Comparison of ENCODE assay signal across 9 cellular contexts in the genomic region with DNA sequence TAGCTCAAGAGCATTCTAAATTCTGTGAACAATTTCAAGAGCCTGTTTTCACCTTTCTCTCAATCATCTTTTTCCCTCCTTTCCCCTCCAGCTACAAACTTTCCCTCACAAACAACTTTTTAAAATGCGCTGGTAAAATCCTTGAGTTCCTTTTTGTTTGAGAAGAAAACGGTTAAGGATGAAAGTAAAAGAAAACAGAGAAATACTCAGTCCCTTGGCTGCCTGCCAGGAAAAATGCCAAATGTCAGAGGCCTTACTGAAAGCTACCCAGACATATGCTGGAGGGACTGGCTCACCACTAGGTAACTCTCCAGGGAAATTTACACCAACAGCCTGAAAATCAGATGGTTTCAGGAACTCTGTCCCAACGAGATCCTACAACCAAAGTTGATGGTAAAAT. TPM values are rescaled to one million over a fixed set of nuclear protein-coding genes. Genes with fewer than 3 reads are reported as not detected.
DNase-seq lines count a peak whose midpoint lies in the region; ATAC-seq and TF ChIP-seq lines count a peak whose summit lies in the region.
"Had no signal": no experiment of that assay in that cellular context is flagged by ENCODE, and none has a peak within 500 bp of the region (broad histone marks: within the 10 kb centered on the region; RNA-seq: fewer than 3 reads in every experiment).

No MANE protein-coding gene starts in this region.

- peaks cover 0 to 25% (median 13%) of the 10 kb centered on the region in 12 donors for H3K4me1 ChIP-seq in heart left ventricle
- H3K4me1 ChIP-seq in right atrium auricular region: peaks cover 0 to 9% of the 10 kb centered on the region in 2 donors
- H3K4me1 ChIP-seq in SK-N-SH (ENCODE audit: control insufficient read depth in 1 of 2, insufficient read depth in 2 of 2, low read depth in 1 of 2, low read length in 1 of 2): peaks cover 7 to 13% of the 10 kb centered on the region in 2 experiments

- no peak for TF ChIP-seq EP300 in SK-N-SH (IDR thresholded peaks at IDR 0.05; ENCODE audit: borderline replicate concordance in 1 of 2, low read depth in 1 of 2, low read length in 1 of 2)

- H3K27me3 ChIP-seq in heart left ventricle (no peaks in the 10 kb centered on the region), right atrium auricular region (no peaks in the 10 kb centered on the region), SK-N-SH (ENCODE audit: insufficient read depth) (no peaks in the 10 kb centered on the region)

- no peak overlapping the region for H3K4me3 Mint-ChIP-seq in T-helper 17 cell

- H3F3A ChIP-seq in SK-N-SH (replicated peaks; ENCODE audit: insufficient read depth): peaks cover 4% of the 10 kb centered on the region

- ATAC-seq in heart left ventricle (peak in 1 of 4 donors; percentile 47), T-helper 17 cell (no peak), HG02759 (IDR thresholded peaks at IDR 0.05; ENCODE audit: unreplicated experiment) (no peak)
- ATAC-seq: left colon had no signal

- CTCF ChIA-PET in SK-N-SH (lab: Yijun Ruan, JAX): interaction anchor here (1.6 kb wide), 2 partner anchors 59 to 94 kb away, joined by 8 read pairs; no protein-coding TSS in a partner anchor

- no peak for TF ChIP-seq POLR2A in heart left ventricle (IDR thresholded peaks at IDR 0.05)

- no peaks in the 10 kb centered on the region for H3K9me3 ChIP-seq in heart left ventricle
- no peaks in the 10 kb centered on the region for H3K9me3 ChIP-seq in right atrium auricular region
- no peaks in the 10 kb centered on the region for H3K9me3 ChIP-seq in SK-N-SH
- H3K9me3 ChIP-seq in T-helper 17 cell (ENCODE audit: control insufficient read depth, low read length, poor library complexity, severe bottlenecking): no peaks in the 10 kb centered on the region

- H3K36me3 Mint-ChIP-seq in T-helper 17 cell (ENCODE audit: low read depth): no peaks in the 10 kb centered on the region

- no peak overlapping the region for H3K9ac ChIP-seq in SK-N-SH

- peaks cover 2% of the 10 kb centered on the region for H3K4me1 Mint-ChIP-seq in T-helper 17 cell

- H3K79me2 ChIP-seq in SK-N-SH (ENCODE audit: insufficient read depth): no peaks in the 10 kb centered on the region

- no peaks in the 10 kb centered on the region for H3K36me3 ChIP-seq in heart left ventricle
- no peaks in the 10 kb centered on the region for H3K36me3 ChIP-seq in right atrium auricular region
- no peaks in the 10 kb centered on the region for H3K36me3 ChIP-seq in SK-N-SH (replicated peaks in 1 of 2; ENCODE audit: control insufficient read depth in 1 of 2, insufficient read depth in 2 of 2, low read length in 1 of 2)

- TF ChIP-seq RAD21 in SK-N-SH (IDR thresholded peaks at IDR 0.05; ENCODE audit: low read length): no peak

- WGBS in heart left ventricle, 4 donors: 34 to 45% (median 38%) methylated on average over 3 of the region's 3 CpGs
- 20% methylated on average over 3 of the region's 3 CpGs for WGBS in SK-N-SH (ENCODE audit: low lambda C conversion rate)

- peaks cover 4% of the 10 kb centered on the region for H3K27me3 Mint-ChIP-seq in T-helper 17 cell

- H3K27ac Mint-ChIP-seq in T-helper 17 cell: no peak overlapping the region

- no peaks in the 10 kb centered on the region for H3K9me2 ChIP-seq in SK-N-SH

- no peak for TF ChIP-seq CTCF in heart left ventricle (IDR thresholded peaks at IDR 0.05)
- TF ChIP-seq CTCF in right atrium auricular region (IDR thresholded peaks at IDR 0.05): no peak
- TF ChIP-seq CTCF in SK-N-SH (IDR thresholded peaks at IDR 0.05): no peak
- TF ChIP-seq CTCF in fibroblast of mammary gland (conservative IDR thresholded peaks at IDR 0.05; ENCODE audit: control insufficient read depth, insufficient read depth, low read depth, low read length): no peak

- POLR2A ChIA-PET in SK-N-SH (lab: Yijun Ruan, JAX): interaction anchor here (0.8 to 1.0 kb wide), 2 partner anchors 10 to 12 kb away, joined by 3 to 6 read pairs; no protein-coding TSS in a partner anchor

- peak overlapping the region in 1 of 12 donors; percentile 3 for H3K27ac ChIP-seq in heart left ventricle
- H3K27ac ChIP-seq in right atrium auricular region: no peak overlapping the region
- peak overlapping the region; percentile 50 to 74 for H3K27ac ChIP-seq in SK-N-SH (ENCODE audit: low read depth in 2 of 2, low read length in 1 of 2)

- no peaks in the 10 kb centered on the region for H4K20me1 ChIP-seq in SK-N-SH (ENCODE audit: insufficient read depth)

- H3K4me3 ChIP-seq in heart left ventricle (no peak overlapping the region), right atrium auricular region (no peak overlapping the region), SK-N-SH (ENCODE audit: low read depth in 2 of 2, low read length in 1 of 2) (no peak overlapping the region), fibroblast of mammary gland (ENCODE audit: control insufficient read depth, low read depth, low read length) (peak overlapping the region; percentile 3)

- DNase-seq in heart left ventricle (peak in 4 of 5 donors; percentile 42 to 55 (median 50)), right atrium auricular region (ENCODE audit: low spot score) (no peak), SK-N-SH (peak; percentile 43), fibroblast of mammary gland (ENCODE audit: low read depth) (peak; percentile 75), SKM-1 (lab: John Stamatoyannopoulos, UW; ENCODE audit: unreplicated experiment) (no peak), T-helper 17 cell (no peak)
- DNase-seq in stimulated activated CD4-positive, alpha-beta T cell treated with anti-CD3 and anti-CD28 coated beads, Interleukin-1b, Interleukin-23, amount 100 ng/mL, for 24 hours (ENCODE audit: low read depth in 4 of 4, low spot score in 1 of 4): peak in 3 of 4 experiments; percentile 16 to 40 (median 30)

- H2AFZ ChIP-seq in SK-N-SH (ENCODE audit: low read depth): peak overlapping the region; percentile 75; the same call in 1 of the 2 replicates

- peak overlapping the region; percentile 59; the same call in 1 of the 2 replicates for H3K4me2 ChIP-seq in SK-N-SH

- intact Hi-C loops in heart left ventricle (cut with DNase I): no loop called here

TF ChIP-seq in SK-N-SH, 30 proteins besides CTCF, POLR2A, EP300 and RAD21:
- peak; percentile 63 for TF ChIP-seq PBX3 (IDR thresholded peaks at IDR 0.05)
- no peak for TF ChIP-seq FOXM1 (IDR thresholded peaks at IDR 0.05; ENCODE audit: low read depth)
- TF ChIP-seq GATA2 (CRISPR knock-in tag; IDR thresholded peaks at IDR 0.05): no peak
- TF ChIP-seq TCF12 (IDR thresholded peaks at IDR 0.05): peak; percentile 85
- TF ChIP-seq TEAD4 (IDR thresholded peaks at IDR 0.05; ENCODE audit: borderline replicate concordance, insufficient read depth): no peak
- TF ChIP-seq, protein P1, sequence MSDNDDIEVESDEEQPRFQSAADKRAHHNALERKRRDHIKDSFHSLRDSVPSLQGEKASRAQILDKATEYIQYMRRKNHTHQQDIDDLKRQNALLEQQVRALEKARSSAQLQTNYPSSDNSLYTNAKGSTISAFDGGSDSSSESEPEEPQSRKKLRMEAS (IDR thresholded peaks at IDR 0.05; ENCODE audit: low read depth): 0 out of 2 replicates have a peak, but pooled peaks have one; percentile 33
- no peak for TF ChIP-seq CHD2 (IDR thresholded peaks at IDR 0.05; ENCODE audit: low read length, partially characterized antibody)
- TF ChIP-seq NFIC (IDR thresholded peaks at IDR 0.05; ENCODE audit: borderline replicate concordance): peak; percentile 96
- TF ChIP-seq POLR2AphosphoS5 (IDR thresholded peaks at IDR 0.05; ENCODE audit: low read depth, low read length): peak; percentile 20; the same call in 1 of the 2 replicates
- TF ChIP-seq FOSL2 (IDR thresholded peaks at IDR 0.05; ENCODE audit: borderline replicate concordance, low read depth): 0 out of 2 replicates have a peak, but pooled peaks have one; percentile 12
- peak; percentile 15; the same call in 1 of the 2 replicates for TF ChIP-seq TAF1 (IDR thresholded peaks at IDR 0.05; ENCODE audit: borderline replicate concordance, low read depth, low read length)

RNA-seq across cellular contexts. Expression of gene SERBP1, which starts 11.0 kb away (rescaled TPM):
- 100 to 1,000 TPM; 125 to 163 (median 148) TPM for total RNA-seq in heart left ventricle
- polyA plus RNA-seq in heart left ventricle: 100 to 1,000 TPM in 1 of 2 donors, 10 to 100 TPM in 1; 68.8 to 197 TPM
- 100 to 1,000 TPM; 130 to 144 TPM for total RNA-seq in right atrium auricular region
- polyA plus RNA-seq in SK-N-SH (2012; rRNA removed): 177 and 194 TPM in 2 replicates
- polyA plus RNA-seq in SK-N-SH (2012; cell fraction: cytosol; rRNA removed): 231 and 292 TPM in 2 replicates
- 57.3 and 82.9 TPM in 2 replicates for polyA plus RNA-seq in SK-N-SH (2012; cell fraction: nucleus; rRNA removed)
- total RNA-seq in T-helper 17 cell: 100 to 1,000 TPM; 129 to 131 TPM

Comparison
In these comparisons a context has a peak if more than half of its experiments do, and no peak if none do; other contexts are left out.
1. DNase-seq: peak in heart left ventricle (4 of 5), SK-N-SH (single experiment), fibroblast of mammary gland (single experiment) and stimulated activated CD4-positive, alpha-beta T cell treated with anti-CD3 and anti-CD28 coated beads, Interleukin-1b, Interleukin-23, amount 100 ng/mL, for 24 hours (3 of 4); none in right atrium auricular region (single experiment), SKM-1 (single experiment) and T-helper 17 cell (0 of 3).
2. H3K27ac ChIP-seq: peak in SK-N-SH (2 of 2); none in right atrium auricular region (0 of 2).